In genomic region chr11:20355221-20356219, GRCh38 we compare ENCODE assay signal across 9 cellular contexts. TPM values are rescaled to one million over a fixed set of nuclear protein-coding genes. Genes with fewer than 3 reads are reported as not detected.
DNase-seq lines count a peak whose midpoint lies in the region; ATAC-seq and TF ChIP-seq lines count a peak whose summit lies in the region.
"Had no signal": no experiment of that assay in that cellular context is flagged by ENCODE, and none has a peak within 500 bp of the region (broad histone marks: within the 10 kb centered on the region; RNA-seq: fewer than 3 reads in every experiment).

No MANE protein-coding gene starts in this region.

- no peak for TF ChIP-seq EP300 in ovary (IDR thresholded peaks at IDR 0.05)

- 0 out of 2 replicates have a peak, but pooled peaks cover 4% of the 10 kb centered on the region for H3K4me1 Mint-ChIP-seq in WTC11

- no TSS peak for BruUV-seq in HCT116 (replicated peaks; lab: Mats Ljungman, UMichigan)

- POLR2A ChIA-PET in GM10248 (lab: Yijun Ruan, JAX) (no interaction called here), HCT116 (lab: Charles Lee) (interaction anchor here (1.0 kb wide), 1 partner anchor 9 kb away, joined by 3 read pairs; no protein-coding TSS in a partner anchor), WTC11 (lab: Charles Lee) (interaction anchor here (0.5 kb wide), 1 partner anchor 205 kb away, joined by 3 read pairs; no protein-coding TSS in a partner anchor)

- WGBS in ovary, 3 donors: 44 to 48% (median 47%) methylated on average over 12 of the region's 12 CpGs

- no peak overlapping the region for H3K4me3 ChIP-seq in HCT116 (replicated peaks in 1 of 2; ENCODE audit: low read depth in 1 of 2, low read length in 2 of 2)
- H3K4me3 ChIP-seq in MM.1S (ENCODE audit: low read length): no peak overlapping the region
- H3K4me3 ChIP-seq in ovary: no peak overlapping the region

- H3K27ac ChIP-seq in 22Rv1: no peak overlapping the region
- no peak overlapping the region for H3K27ac ChIP-seq in HCT116 (ENCODE audit: low read depth, low read length)
- H3K27ac ChIP-seq in MM.1S (ENCODE audit: low read length): no peak overlapping the region
- H3K27ac ChIP-seq in ovary: no peak overlapping the region
- H3K27ac ChIP-seq: epithelial cell of prostate had no signal

- H3K4me2 ChIP-seq in HCT116 (ENCODE audit: low read length): no peak overlapping the region
- H3K4me2 ChIP-seq in MM.1S (ENCODE audit: low read depth, low read length): no peak overlapping the region

- H3K9me2 ChIP-seq in HCT116 (ENCODE audit: insufficient read depth) (no peaks in the 10 kb centered on the region), MM.1S (replicated peaks; ENCODE audit: insufficient read depth, low read length) (no peaks in the 10 kb centered on the region)

- peaks cover 29% of the 10 kb centered on the region for H3K27me3 Mint-ChIP-seq in WTC11 (ENCODE audit: low read depth)

- DNase-seq in GM10248 (ENCODE audit: extremely low spot score) (peak; percentile 24), HCT116 (ENCODE audit: low read depth, low spot score) (peak; percentile 54), MM.1S (peak; percentile 55), WTC11 (ENCODE audit: low spot score) (peak; percentile 46), fibroblast of gingiva (ENCODE audit: low read depth) (peak; percentile 42), ovary (no peak), NK-92 (lab: John Stamatoyannopoulos, UW; ENCODE audit: unreplicated experiment) (no peak)

- peak; percentile 35; the same call in 1 of the 2 replicates for TF ChIP-seq RAD21 in HCT116 (IDR thresholded peaks at IDR 0.05; ENCODE audit: low read depth)

- ATAC-seq in HCT116: peak; percentile 89
- ATAC-seq in WTC11: peak; percentile 87

- no peaks in the 10 kb centered on the region for H4K20me1 ChIP-seq in HCT116 (ENCODE audit: insufficient read depth)
- no peaks in the 10 kb centered on the region for H4K20me1 ChIP-seq in MM.1S (ENCODE audit: insufficient read depth, low read length)

- RAD21 ChIA-PET in HCT116 (lab: Charles Lee; ENCODE audit: low non-redundant PET in 1 of 2, low total read pairs in 2 of 2, uncharacterized antibody in 2 of 2, unreplicated experiment in 2 of 2): interaction anchor here in 1 of 2 experiments (1.1 kb wide), 1 partner anchor 223 kb away, joined by 4 read pairs; no protein-coding TSS in a partner anchor

- H3K27me3 ChIP-seq in HCT116 (ENCODE audit: insufficient read depth, low read length) (no peaks in the 10 kb centered on the region), MM.1S (replicated peaks; ENCODE audit: insufficient read depth, low read length) (no peaks in the 10 kb centered on the region), ovary (no peaks in the 10 kb centered on the region)

- no peaks in the 10 kb centered on the region for H3K9me3 ChIP-seq in HCT116 (ENCODE audit: control insufficient read depth in 1 of 2, insufficient read depth in 1 of 2, low read depth in 1 of 2, low read length in 2 of 2)
- no peaks in the 10 kb centered on the region for H3K9me3 ChIP-seq in MM.1S (replicated peaks; ENCODE audit: insufficient read depth, low read length)
- H3K9me3 ChIP-seq in ovary: no peaks in the 10 kb centered on the region

- CTCF ChIA-PET in GM10248 (lab: Yijun Ruan, JAX): interaction anchor here (0.6 to 9.1 kb wide), 14 partner anchors 9 to 307 kb away, joined by 3 to 145 read pairs (median 4); partner anchors contain the start of gene HTATIP2
- CTCF ChIA-PET in HCT116 (lab: Charles Lee): interaction anchor here (0.8 to 4.7 kb wide), 11 partner anchors 8 to 227 kb away, joined by 3 to 84 read pairs (median 4); partner anchors contain the start of gene HTATIP2
- CTCF ChIA-PET in WTC11 (lab: Charles Lee): interaction anchor here (0.6 to 5.3 kb wide), 20 partner anchors 9 to 421 kb away, joined by 3 to 130 read pairs (median 6); partner anchors contain the start of genes DBX1 and HTATIP2

- no peak for TF ChIP-seq POLR2A in HCT116 (IDR thresholded peaks at IDR 0.05; ENCODE audit: borderline replicate concordance, extremely low read depth, insufficient read depth, insufficient read length)
- no peak for TF ChIP-seq POLR2A in ovary (IDR thresholded peaks at IDR 0.05)

- H3F3A ChIP-seq in MM.1S (ENCODE audit: insufficient read depth, low read length): no peaks in the 10 kb centered on the region

- H3K4me1 ChIP-seq in HCT116 (ENCODE audit: control insufficient read depth in 1 of 2, insufficient read depth in 2 of 2, low read length in 2 of 2) (peaks cover 0 to 12% of the 10 kb centered on the region in 2 experiments; a peak in 2 of 4 replicates), MM.1S (ENCODE audit: low read length) (no peaks in the 10 kb centered on the region), ovary (ENCODE audit: insufficient read depth) (no peaks in the 10 kb centered on the region)

- H3K9ac ChIP-seq in HCT116 (ENCODE audit: low read length) (no peak overlapping the region), MM.1S (ENCODE audit: low read length) (no peak overlapping the region)

- H3K79me2 ChIP-seq in HCT116 (ENCODE audit: insufficient read depth, low read length) (no peaks in the 10 kb centered on the region), MM.1S (ENCODE audit: low read length) (no peaks in the 10 kb centered on the region)

- no peaks in the 10 kb centered on the region for H3K9me3 Mint-ChIP-seq in WTC11

- H3K36me3 ChIP-seq in HCT116 (ENCODE audit: control insufficient read depth in 1 of 2, insufficient read depth in 2 of 2, low read length in 2 of 2) (no peaks in the 10 kb centered on the region), MM.1S (replicated peaks; ENCODE audit: insufficient read depth, low read length) (no peaks in the 10 kb centered on the region), ovary (no peaks in the 10 kb centered on the region)

- no peak overlapping the region for H3K27ac Mint-ChIP-seq in WTC11

- TF ChIP-seq CTCF in 22Rv1 (IDR thresholded peaks at IDR 0.05) (peak; percentile 77), GM10248 (IDR thresholded peaks at IDR 0.05; ENCODE audit: control extremely low read depth, extremely low read depth, low read depth, missing control alignments) (peak; percentile 48), HCT116 (IDR thresholded peaks at IDR 0.05 in 2 of 3, conservative IDR thresholded peaks at IDR 0.05 in 1 of 3; ENCODE audit: borderline replicate concordance in 1 of 3, insufficient read depth in 1 of 3, low read depth in 2 of 3, low read length in 2 of 3) (peak; percentile 28 to 70 (median 64); a peak in 5 of 6 replicates), MM.1S (IDR thresholded peaks at IDR 0.05; ENCODE audit: low read length) (peak; percentile 66), WTC11 (IDR thresholded peaks at IDR 0.05) (peak; percentile 40; the same call in 1 of the 2 replicates), ovary (IDR thresholded peaks at IDR 0.05) (peak in 2 of 3 donors; percentile 9 to 15)

- H3K36me3 Mint-ChIP-seq in WTC11: no peaks in the 10 kb centered on the region

- intact Hi-C loops in HCT116 (cut with micrococcal nuclease) (loop anchor here (1.0 to 10.0 kb wide), 4 partner anchors 227 to 801 kb away; no protein-coding TSS in a partner anchor), ovary (cut with DNase I) (loop anchor here in 2 of 4 donors (10.0 kb wide), 3 partner anchors 221 to 791 kb away; no protein-coding TSS in a partner anchor)

- H2AFZ ChIP-seq in HCT116 (ENCODE audit: low read depth, low read length, poor library complexity, severe bottlenecking): peak overlapping the region; percentile 6
- H2AFZ ChIP-seq in MM.1S (ENCODE audit: low read length): no peak overlapping the region

- H3K4me3 Mint-ChIP-seq in WTC11: no peak overlapping the region

TF ChIP-seq in HCT116, 20 proteins besides CTCF, POLR2A, EP300 and RAD21:
- TF ChIP-seq CBX3 (IDR thresholded peaks at IDR 0.05; ENCODE audit: low read depth) (0 out of 2 replicates have a peak, but pooled peaks have one; percentile 37), MAX (IDR thresholded peaks at IDR 0.05) (peak; percentile 66; the same call in 1 of the 2 replicates), EGR1 (IDR thresholded peaks at IDR 0.05; ENCODE audit: low read depth) (no peak), TCF7L2 (IDR thresholded peaks at IDR 0.05; ENCODE audit: borderline replicate concordance, extremely low read depth, insufficient read depth, insufficient read length) (no peak), YY1 (IDR thresholded peaks at IDR 0.05; ENCODE audit: extremely low read depth, insufficient replicate concordance, low read depth, low read length) (peak; percentile 11)

TF ChIP-seq in WTC11, 78 proteins besides CTCF, POLR2A, EP300 and RAD21:
- TF ChIP-seq SOX15 (CRISPR knock-in tag; IDR thresholded peaks at IDR 0.05) (no peak), TEAD4 (CRISPR knock-in tag; IDR thresholded peaks at IDR 0.05) (no peak), USF2 (CRISPR knock-in tag; IDR thresholded peaks at IDR 0.05) (no peak), USF1 (CRISPR knock-in tag; IDR thresholded peaks at IDR 0.05) (no peak), NR1H2 (CRISPR knock-in tag; IDR thresholded peaks at IDR 0.05) (no peak), ATF3 (CRISPR knock-in tag; conservative IDR thresholded peaks at IDR 0.05) (no peak), NFATC4 (CRISPR knock-in tag; IDR thresholded peaks at IDR 0.05) (no peak), GTF2I (CRISPR knock-in tag; conservative IDR thresholded peaks at IDR 0.05) (no peak)

RNA-seq across cellular contexts. Expression of gene HTATIP2, which starts 8.0 kb away (rescaled TPM):
- total RNA-seq in HCT116 (2021; ENCODE audit: unreplicated experiment) (43.4 TPM), WTC11 (2021) (32.7 to 51.3 TPM (median 47.3 TPM) in 3 replicates), ovary (10 to 100 TPM in 6 of 7 donors, 1 to 10 TPM in 1; 9.8 to 19.0 (median 13.7) TPM)
- 28.3 and 40.8 TPM in 2 replicates for polyA plus RNA-seq in HCT116 (2012)
- polyA plus RNA-seq in ovary: 10 to 100 TPM; 16.8 to 51.8 TPM

RNA-seq across cellular contexts. Expression of gene PRMT3, which starts 32.0 kb away (rescaled TPM):
- total RNA-seq in HCT116 (2021; ENCODE audit: unreplicated experiment) (24.3 TPM), WTC11 (2021) (26.7 to 31.4 TPM (median 28.0 TPM) in 3 replicates), ovary (10 to 100 TPM; 12.6 to 21.2 (median 15.3) TPM)
- 8.2 and 9.8 TPM in 2 replicates for polyA plus RNA-seq in HCT116 (2012)
- polyA plus RNA-seq in ovary: 10 to 100 TPM in 1 of 2 donors, 1 to 10 TPM in 1; 8.5 to 10.0 TPM

Comparison
In these comparisons a context has a peak if more than half of its experiments do, and no peak if none do; other contexts are left out.
1. CTCF ChIP-seq: peak in every context shown above with its lines; median percentile 77 in 22Rv1; 66 in MM.1S; 64 in HCT116; 48 in GM10248; 40 in WTC11; 12 in ovary.
2. DNase-seq: peak in GM10248 (single experiment), HCT116 (single experiment), MM.1S (single experiment), WTC11 (single experiment) and fibroblast of gingiva (single experiment); none in ovary (0 of 5) and NK-92 (single experiment).